ENCODE assay signal across 33 cellular contexts in the genomic region with DNA sequence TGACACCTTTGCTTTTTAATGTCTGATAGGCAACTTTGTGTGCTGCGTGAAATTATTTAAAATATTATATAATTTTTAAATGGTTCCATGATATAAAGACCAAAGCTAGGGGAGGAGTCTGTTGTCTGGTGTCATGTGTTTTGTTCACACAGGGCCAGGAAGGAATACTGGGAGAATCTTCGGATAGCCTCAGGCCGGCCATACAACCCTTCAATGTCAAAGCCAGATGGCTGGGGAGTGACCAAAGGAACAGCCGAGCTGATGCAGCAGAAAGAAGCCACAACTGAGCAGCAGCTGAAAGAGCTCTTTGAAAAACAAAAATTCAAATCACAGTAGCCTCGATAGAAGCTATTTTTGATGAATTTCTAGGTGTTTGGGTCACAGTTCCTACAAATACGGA. TPM values are rescaled to one million over a fixed set of nuclear protein-coding genes. Genes with fewer than 3 reads are reported as not detected.
"Had no signal": no experiment of that assay in that cellular context is flagged by ENCODE, and none has a peak within 500 bp of the region (broad histone marks: within the 10 kb centered on the region; RNA-seq: fewer than 3 reads in every experiment).

No MANE protein-coding gene starts in this region.

- H3K9me3 Mint-ChIP-seq: activated CD4-positive, alpha-beta T cell treated with anti-CD3 and anti-CD28 coated beads, Interleukin-2, amount 10 ng/mL, durations not matched to agents 7 days and 5 days; activated naive CD4-positive, alpha-beta T cell treated with anti-CD3 and anti-CD28 coated beads, Interleukin-2, amount 50 U/mL, for 72 hours; mesothelial cell of epicardium; naive thymus-derived CD8-positive, alpha-beta T cell; neural crest cell; stimulated activated naive B cell treated with anti-CD40 and anti-IgM and Interleukin-4, amounts not matched to agents 10 μg/mL and 1 μg/mL and 100 μg/mL, for 72 hours; T-helper 2 cell treated with Interferon-gamma antibody and Interleukin-4, amounts not matched to agents 5 μg/mL and 100 μg/mL, for 36 hours had no signal

- DNase-seq: activated CD4-positive, alpha-beta T cell treated with anti-CD3 and anti-CD28 coated beads for 1 hour; activated CD4-positive, alpha-beta T cell treated with anti-CD3 and anti-CD28 coated beads, Interleukin-2, amount 10 ng/mL, durations not matched to agents 7 days and 5 days; activated CD8-positive, alpha-beta memory T cell treated with anti-CD3 and anti-CD28 coated beads, Interleukin-2, amount 10 ng/mL, durations not matched to agents 7 days and 5 days; activated CD8-positive, alpha-beta T cell treated with anti-CD3 and anti-CD28 coated beads, Interleukin-2, amount 10 ng/mL, durations not matched to agents 7 days and 5 days; activated naive CD4-positive, alpha-beta T cell; activated T-cell treated with anti-CD3 and anti-CD28 coated beads, Interleukin-2, amount 50 U/mL, for 48 hours; anterior cingulate cortex; effector CD8-positive, alpha-beta T cell; esophagus squamous epithelium; gastrocnemius medialis; left cardiac atrium; naive thymus-derived CD8-positive, alpha-beta T cell; nucleus accumbens; stimulated activated CD4-positive, alpha-beta T cell treated with anti-CD3 and anti-CD28 coated beads, Interleukin-15, amount 100 ng/mL, for 24 hours; stimulated activated CD4-positive, alpha-beta T cell treated with anti-CD3 and anti-CD28 coated beads, Interleukin-2, amount 100 ng/mL, for 24 hours; stimulated activated naive B cell treated with anti-CD40 and anti-IgM and Interleukin-4, amounts not matched to agents 10 μg/mL and 1 μg/mL and 100 μg/mL, for 72 hours; stomach; T-helper 1 cell; thyroid gland; upper lobe of left lung had no signal

- H3K36me3 ChIP-seq: esophagus squamous epithelium, gastrocnemius medialis, right atrium auricular region, stomach, thyroid gland, upper lobe of left lung, vagina had no signal

- ATAC-seq: activated CD8-positive, alpha-beta memory T cell treated with anti-CD3 and anti-CD28 coated beads, Interleukin-2, amount 10 ng/mL, durations not matched to agents 7 days and 5 days; activated CD8-positive, alpha-beta T cell treated with anti-CD3 and anti-CD28 coated beads, Interleukin-2, amount 10 ng/mL, durations not matched to agents 7 days and 5 days; activated naive CD4-positive, alpha-beta T cell treated with anti-CD3 and anti-CD28 coated beads, Interleukin-2, amount 50 U/mL, for 72 hours; gastrocnemius medialis; left cardiac atrium; naive thymus-derived CD8-positive, alpha-beta T cell; stimulated activated naive B cell treated with anti-CD40 and anti-IgM and Interleukin-4, amounts not matched to agents 10 μg/mL and 1 μg/mL and 100 μg/mL, for 72 hours had no signal

- H3K79me2 ChIP-seq: hepatocyte, parathyroid adenoma had no signal

- H2AFZ ChIP-seq: hepatocyte, parathyroid adenoma had no signal

- H3K27ac ChIP-seq: epithelial cell of prostate, esophagus squamous epithelium, gastrocnemius medialis, hepatocyte, parathyroid adenoma, right atrium auricular region, stomach, thyroid gland, upper lobe of left lung, vagina had no signal

- H3K4me2 ChIP-seq: hepatocyte, smooth muscle cell had no signal

- H3K4me3 ChIP-seq: esophagus squamous epithelium, gastrocnemius medialis, hepatocyte, right atrium auricular region, smooth muscle cell, stomach, thyroid gland, upper lobe of left lung, vagina had no signal

- H3K27me3 ChIP-seq: esophagus squamous epithelium, gastrocnemius medialis, hepatocyte, right atrium auricular region, stomach, thyroid gland, upper lobe of left lung, vagina had no signal

- H3K27ac Mint-ChIP-seq: activated CD4-positive, alpha-beta T cell treated with anti-CD3 and anti-CD28 coated beads, Interleukin-2, amount 10 ng/mL, durations not matched to agents 7 days and 5 days; activated CD8-positive, alpha-beta memory T cell treated with anti-CD3 and anti-CD28 coated beads, Interleukin-2, amount 10 ng/mL, durations not matched to agents 7 days and 5 days; activated CD8-positive, alpha-beta T cell treated with anti-CD3 and anti-CD28 coated beads, Interleukin-2, amount 10 ng/mL, durations not matched to agents 7 days and 5 days; activated naive CD4-positive, alpha-beta T cell treated with anti-CD3 and anti-CD28 coated beads, Interleukin-2, amount 50 U/mL, for 72 hours; mesothelial cell of epicardium; stimulated activated naive B cell treated with anti-CD40 and anti-IgM and Interleukin-4, amounts not matched to agents 10 μg/mL and 1 μg/mL and 100 μg/mL, for 72 hours; T-helper 2 cell treated with Interferon-gamma antibody and Interleukin-4, amounts not matched to agents 5 μg/mL and 100 μg/mL, for 36 hours had no signal

- H3K36me3 Mint-ChIP-seq: activated CD8-positive, alpha-beta memory T cell treated with anti-CD3 and anti-CD28 coated beads, Interleukin-2, amount 10 ng/mL, durations not matched to agents 7 days and 5 days; activated naive CD4-positive, alpha-beta T cell treated with anti-CD3 and anti-CD28 coated beads, Interleukin-2, amount 50 U/mL, for 72 hours; mesothelial cell of epicardium; naive thymus-derived CD8-positive, alpha-beta T cell; stimulated activated naive B cell treated with anti-CD40 and anti-IgM and Interleukin-4, amounts not matched to agents 10 μg/mL and 1 μg/mL and 100 μg/mL, for 72 hours had no signal

- H3K4me3 Mint-ChIP-seq: activated CD4-positive, alpha-beta T cell treated with anti-CD3 and anti-CD28 coated beads, Interleukin-2, amount 10 ng/mL, durations not matched to agents 7 days and 5 days; activated CD8-positive, alpha-beta memory T cell treated with anti-CD3 and anti-CD28 coated beads, Interleukin-2, amount 10 ng/mL, durations not matched to agents 7 days and 5 days; activated CD8-positive, alpha-beta T cell treated with anti-CD3 and anti-CD28 coated beads, Interleukin-2, amount 10 ng/mL, durations not matched to agents 7 days and 5 days; mesothelial cell of epicardium; naive thymus-derived CD8-positive, alpha-beta T cell; neural crest cell; stimulated activated naive B cell treated with anti-CD40 and anti-IgM and Interleukin-4, amounts not matched to agents 10 μg/mL and 1 μg/mL and 100 μg/mL, for 72 hours; T-helper 2 cell treated with Interferon-gamma antibody and Interleukin-4, amounts not matched to agents 5 μg/mL and 100 μg/mL, for 36 hours had no signal

- H3K27me3 Mint-ChIP-seq: activated CD4-positive, alpha-beta T cell treated with anti-CD3 and anti-CD28 coated beads, Interleukin-2, amount 10 ng/mL, durations not matched to agents 7 days and 5 days had no signal

RNA-seq across cellular contexts. Expression of gene BHMT, which starts 19.2 kb away (rescaled TPM):
- total RNA-seq: activated CD4-positive, alpha-beta T cell treated with anti-CD3 and anti-CD28 coated beads, Interleukin-2, amount 10 ng/mL, durations not matched to agents 7 days and 5 days; activated CD8-positive, alpha-beta memory T cell treated with anti-CD3 and anti-CD28 coated beads, Interleukin-2, amount 10 ng/mL, durations not matched to agents 7 days and 5 days; activated CD8-positive, alpha-beta T cell treated with anti-CD3 and anti-CD28 coated beads, Interleukin-2, amount 10 ng/mL, durations not matched to agents 7 days and 5 days; activated naive CD4-positive, alpha-beta T cell treated with anti-CD3 and anti-CD28 coated beads, Interleukin-2, amount 50 U/mL, for 72 hours; dermis microvascular lymphatic vessel endothelial cell; mesothelial cell of epicardium; naive thymus-derived CD8-positive, alpha-beta T cell; neural crest cell; pulmonary artery endothelial cell; right atrium auricular region; smooth muscle cell; vagina had no signal
- polyA plus RNA-seq: keratinocyte; naive thymus-derived CD8-positive, alpha-beta T cell; smooth muscle cell had no signal
